ENCODE assay signal across 8 cellular contexts in genomic region chr12:93468008-93468371, GRCh38. TPM values are rescaled to one million over a fixed set of nuclear protein-coding genes. Genes with fewer than 3 reads are reported as not detected.
DNase-seq lines count a peak whose midpoint lies in the region; ATAC-seq and TF ChIP-seq lines count a peak whose summit lies in the region.

No MANE protein-coding gene starts in this region.

- H3K4me1 ChIP-seq in adrenal gland (replicated peaks in 1 of 2) (peaks cover 15 to 32% of the 10 kb centered on the region in 2 donors), liver (ENCODE audit: control insufficient read depth in 4 of 4, insufficient read depth in 4 of 4, low read length in 3 of 4) (peaks cover 2 to 16% (median 6%) of the 10 kb centered on the region in 4 donors), upper lobe of left lung (peaks cover 12 to 30% (median 21%) of the 10 kb centered on the region in 4 donors)

- ATAC-seq in GM19023 (IDR thresholded peaks at IDR 0.05; ENCODE audit: unreplicated experiment): peak; percentile 23
- peak; percentile 22 for ATAC-seq in HG03354 (IDR thresholded peaks at IDR 0.05; ENCODE audit: poor library complexity, severe bottlenecking, unreplicated experiment)
- no peak for ATAC-seq in upper lobe of left lung (ENCODE audit: low FRiP score in 2 of 2)

- peak overlapping the region; percentile 97 for H3K4me3 ChIP-seq in AG04450 (ENCODE audit: low read depth, low read length)
- H3K4me3 ChIP-seq in adrenal gland: peak overlapping the region; percentile 49 to 85 (median 65)
- peak overlapping the region; percentile 72 to 99 (median 90) for H3K4me3 ChIP-seq in liver (ENCODE audit: low read depth in 1 of 3, low read length in 3 of 3)
- H3K4me3 ChIP-seq in upper lobe of left lung: peak overlapping the region; percentile 56 to 75 (median 72)

- peak overlapping the region; percentile 93 for H3K27ac ChIP-seq in AG04450 (ENCODE audit: low read depth, low read length)
- H3K27ac ChIP-seq in adrenal gland: peak overlapping the region in 3 of 5 donors; percentile 72 to 90 (median 87)
- peak overlapping the region; percentile 88 to 97 for H3K27ac ChIP-seq in liver (ENCODE audit: low read depth in 1 of 2, low read length in 2 of 2)
- peak overlapping the region; percentile 87 to 92 (median 92) for H3K27ac ChIP-seq in upper lobe of left lung

- TF ChIP-seq EP300 in upper lobe of left lung (IDR thresholded peaks at IDR 0.05): no peak

- DNase-seq in AG04450 (ENCODE audit: low read depth, low spot score) (no peak), adrenal gland (no peak), upper lobe of left lung (no peak), NCI-H1436 (lab: John Stamatoyannopoulos, UW) (no peak), mesenteric fat pad (ENCODE audit: low spot score) (no peak)

- TF ChIP-seq CTCF in AG04450 (IDR thresholded peaks at IDR 0.05; ENCODE audit: low read depth, low read length): no peak
- TF ChIP-seq CTCF in adrenal gland (IDR thresholded peaks at IDR 0.05): no peak
- TF ChIP-seq CTCF in liver (IDR thresholded peaks at IDR 0.05; ENCODE audit: low read depth, low read length, missing input control): no peak
- TF ChIP-seq CTCF in upper lobe of left lung (IDR thresholded peaks at IDR 0.05): no peak

- peak overlapping the region; percentile 89 to 97 for H3K9ac ChIP-seq in liver (ENCODE audit: low read depth in 1 of 2, low read length in 2 of 2)

- H3K9me3 ChIP-seq in AG04450 (ENCODE audit: control insufficient read depth, insufficient read depth, low read length) (no peaks in the 10 kb centered on the region; the same call in 1 of the 2 replicates), adrenal gland (replicated peaks in 1 of 3) (no peaks in the 10 kb centered on the region), liver (ENCODE audit: control insufficient read depth in 4 of 4, low read length in 3 of 4) (no peaks in the 10 kb centered on the region), upper lobe of left lung (no peaks in the 10 kb centered on the region)

- 3 to 6% (median 4%) methylated on average over 7 of the region's 7 CpGs for WGBS in adrenal gland, 4 donors
- WGBS in liver: 8% methylated on average over 7 of the region's 7 CpGs
- WGBS in upper lobe of left lung, 2 donors: 7 to 9% methylated on average over 7 of the region's 7 CpGs

- CTCF ChIA-PET in AG04450 (lab: Charles Lee): interaction anchor here (0.8 to 1.9 kb wide), 5 partner anchors 10 to 481 kb away, joined by 3 to 14 read pairs (median 4); no protein-coding TSS in a partner anchor

- intact Hi-C loops in adrenal gland (cut with DNase I): no loop called here

- POLR2A ChIA-PET in AG04450 (lab: Yijun Ruan, JAX): interaction anchor here (0.6 kb wide), 1 partner anchor 608 kb away, joined by 3 read pairs; no protein-coding TSS in a partner anchor

- H3K27me3 ChIP-seq in AG04450 (ENCODE audit: control insufficient read depth, insufficient read depth, low read length) (no peaks in the 10 kb centered on the region), adrenal gland (no peaks in the 10 kb centered on the region), liver (ENCODE audit: control insufficient read depth in 4 of 4, insufficient read depth in 4 of 4, low read length in 3 of 4) (no peaks in the 10 kb centered on the region), upper lobe of left lung (no peaks in the 10 kb centered on the region)

- H3K36me3 ChIP-seq in adrenal gland (replicated peaks in 1 of 2): peaks cover 0 to 3% of the 10 kb centered on the region in 2 donors
- H3K36me3 ChIP-seq in liver (ENCODE audit: control insufficient read depth in 4 of 4, insufficient read depth in 3 of 4, low read depth in 1 of 4, low read length in 3 of 4): no peaks in the 10 kb centered on the region
- peaks cover 0 to 14% (median 0%) of the 10 kb centered on the region in 4 donors for H3K36me3 ChIP-seq in upper lobe of left lung

- TF ChIP-seq RAD21 in liver (IDR thresholded peaks at IDR 0.05): no peak

- TF ChIP-seq POLR2A in adrenal gland (IDR thresholded peaks at IDR 0.05): no peak
- TF ChIP-seq POLR2A in upper lobe of left lung (IDR thresholded peaks at IDR 0.05): no peak

TF ChIP-seq in liver, 16 proteins besides CTCF, POLR2A, EP300 and RAD21:
- TF ChIP-seq JUND (IDR thresholded peaks at IDR 0.05) (no peak), HNF4G (IDR thresholded peaks at IDR 0.05) (no peak)

RNA-seq across cellular contexts. Expression of gene MRPL42, which starts 0.7 kb away (rescaled TPM):
- 80.0 and 100 TPM in 2 replicates for polyA plus RNA-seq in AG04450 (2011; rRNA removed)
- 22.1 and 35.8 TPM in 2 replicates for polyA minus RNA-seq in AG04450 (2011; rRNA and poly(A)+ RNA removed)
- 100 to 1,000 TPM in 2 of 8 donors, 10 to 100 TPM in 6; 44.4 to 113 (median 81.9) TPM for total RNA-seq in adrenal gland
- polyA plus RNA-seq in adrenal gland: 100 to 1,000 TPM in 1 of 3 donors, 10 to 100 TPM in 2; 21.9 to 106 (median 29.0) TPM
- 10 to 100 TPM; 32.5 to 34.1 TPM for total RNA-seq in liver
- polyA plus RNA-seq in liver: 10 to 100 TPM; 20.4 to 38.8 TPM
- total RNA-seq in upper lobe of left lung: 10 to 100 TPM; 15.5 to 63.8 (median 36.7) TPM
- total RNA-seq in mesenteric fat pad: 45.5 TPM

RNA-seq across cellular contexts. Expression of gene UBE2N, which starts 26.2 kb away (rescaled TPM):
- polyA plus RNA-seq in AG04450 (2011; rRNA removed): 159 and 167 TPM in 2 replicates
- polyA minus RNA-seq in AG04450 (2011; rRNA and poly(A)+ RNA removed): 60.1 and 80.1 TPM in 2 replicates
- 100 to 1,000 TPM in 1 of 8 donors, 10 to 100 TPM in 7; 22.1 to 103 (median 68.5) TPM for total RNA-seq in adrenal gland
- polyA plus RNA-seq in adrenal gland: 100 to 1,000 TPM in 1 of 3 donors, 10 to 100 TPM in 2; 36.4 to 186 (median 53.1) TPM
- total RNA-seq in liver: 10 to 100 TPM; 13.9 to 63.7 TPM
- polyA plus RNA-seq in liver: 10 to 100 TPM; 24.7 to 40.4 TPM
- total RNA-seq in upper lobe of left lung: 10 to 100 TPM in 5 of 6 donors, 1 to 10 TPM in 1; 10.0 to 78.1 (median 46.3) TPM
- 90.4 TPM for total RNA-seq in mesenteric fat pad

Comparison
In these comparisons a context has a peak if more than half of its experiments do, and no peak if none do; other contexts are left out.
1. ATAC-seq: peak in GM19023 (single experiment) and HG03354 (single experiment); none in upper lobe of left lung (0 of 2).
2. Peak in every context shown above with its lines, with median percentiles within 50 percentile points of each other: H3K27ac ChIP-seq and H3K4me3 ChIP-seq.